Comparison of ENCODE assay signal across 24 cellular contexts in the genomic region with DNA sequence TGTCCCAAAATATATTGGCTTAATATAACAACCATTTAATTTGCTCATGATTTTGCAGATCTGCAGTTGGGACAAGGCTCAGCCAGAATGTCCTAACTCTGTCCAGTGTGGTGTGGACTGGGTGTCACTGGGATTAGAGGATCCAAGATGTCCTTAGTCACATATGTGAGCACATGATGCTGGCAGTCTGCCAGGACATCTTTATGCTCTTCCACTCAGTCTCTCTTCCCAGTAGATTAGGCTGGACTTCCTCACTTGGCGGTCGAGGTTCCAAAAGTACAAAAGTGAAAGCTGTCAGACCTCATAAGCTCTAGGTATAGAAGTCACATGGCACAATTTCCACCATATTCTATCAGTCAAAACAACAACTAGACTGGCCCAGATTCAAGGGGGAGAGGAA.
"Had no signal": no experiment of that assay in that cellular context is flagged by ENCODE, and none has a peak within 500 bp of the region (broad histone marks: within the 10 kb centered on the region; RNA-seq: fewer than 3 reads in every experiment).

No MANE protein-coding gene starts in this region.

- H3K4me1 ChIP-seq: adrenal gland, left ventricle myocardium inferior, sigmoid colon, thyroid gland had no signal

- ATAC-seq: activated CD4-positive, alpha-beta T cell treated with anti-CD3 and anti-CD28 coated beads for 36 hours; naive thymus-derived CD8-positive, alpha-beta T cell; upper lobe of right lung had no signal

- DNase-seq: activated B cell treated with CpG ODN at 0.5 μM for 24 hours; activated CD4-positive, alpha-beta T cell treated with anti-CD3 and anti-CD28 coated beads for 36 hours; activated CD4-positive, alpha-beta T cell treated with anti-CD3 and anti-CD28 coated beads, Interleukin-2, amount 50 U/mL, for 4 hours; activated CD8-positive, alpha-beta memory T cell treated with anti-CD3 and anti-CD28 coated beads for 24 hours; activated CD8-positive, alpha-beta memory T cell treated with anti-CD3 and anti-CD28 coated beads, Interleukin-2, amount 50 U/mL, for 4 hours; activated naive CD4-positive, alpha-beta T cell; activated T-cell treated with anti-CD3 and anti-CD28 coated beads, Interleukin-2, amount 50 U/mL, for 24 hours; adrenal gland; central memory CD4-positive, alpha-beta T cell; dermis blood vessel endothelial cell; effector CD8-positive, alpha-beta T cell; foreskin melanocyte; hippocampal formation; left ventricle myocardium inferior; naive thymus-derived CD8-positive, alpha-beta T cell; retina; sigmoid colon; stimulated activated CD4-positive, alpha-beta T cell treated with anti-CD3 and anti-CD28 coated beads, Interleukin-4, amount 100 ng/mL, for 4 hours; substantia nigra; T1000; thyroid gland; upper lobe of right lung had no signal

- H3K27me3 ChIP-seq: adrenal gland, neural progenitor cell, sigmoid colon, thyroid gland, upper lobe of right lung had no signal

- H3K36me3 ChIP-seq: adrenal gland, left ventricle myocardium inferior, neural progenitor cell, sigmoid colon, thyroid gland, upper lobe of right lung had no signal

- H3K27ac ChIP-seq: adrenal gland, left ventricle myocardium inferior, neural progenitor cell, sigmoid colon, thyroid gland, upper lobe of right lung had no signal

- H3K9me3 ChIP-seq: adrenal gland, left ventricle myocardium inferior, sigmoid colon, thyroid gland, upper lobe of right lung had no signal

- FAIRE-seq: astrocyte had no signal

- H3K4me3 ChIP-seq: adrenal gland, left ventricle myocardium inferior, neural progenitor cell, sigmoid colon, thyroid gland, upper lobe of right lung had no signal
